In the genomic region with DNA sequence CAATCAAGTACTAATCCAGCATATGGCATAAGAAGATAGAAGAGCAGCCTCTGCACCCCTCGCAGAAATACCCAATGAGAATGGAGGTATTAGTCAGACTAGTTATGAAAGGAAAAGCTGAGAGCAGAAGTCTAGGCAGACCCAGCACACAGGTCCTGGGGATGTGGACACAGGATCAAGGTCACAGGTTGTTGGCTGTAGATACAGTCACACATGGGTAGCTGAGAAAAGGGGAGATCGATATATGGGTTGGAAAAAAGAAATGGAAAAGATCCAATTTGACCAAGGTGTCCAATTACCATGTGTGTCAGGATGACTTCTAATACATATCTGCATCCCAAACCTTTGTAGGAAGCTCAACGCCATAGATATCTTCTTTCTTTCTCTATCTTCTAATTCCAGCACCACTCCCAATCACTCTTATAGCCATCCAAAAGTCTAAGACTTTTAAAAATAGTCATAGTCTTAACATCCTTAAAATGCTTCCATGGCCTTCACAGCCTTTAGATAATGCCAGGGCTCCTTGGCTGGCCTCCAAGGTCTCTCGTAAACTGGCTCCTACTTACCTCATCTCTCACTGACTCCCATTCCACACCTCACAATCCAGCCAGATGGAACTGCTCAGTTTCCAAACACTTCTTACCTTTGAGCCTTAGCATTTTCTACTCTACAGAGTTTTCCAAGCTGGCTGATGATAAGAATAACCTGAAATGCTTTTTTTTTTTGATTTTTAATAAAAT, we compare ENCODE assay signal across 16 cellular contexts. TPM values are rescaled to one million over a fixed set of nuclear protein-coding genes. Genes with fewer than 3 reads are reported as not detected.
"Had no signal": no experiment of that assay in that cellular context is flagged by ENCODE, and none has a peak within 500 bp of the region (broad histone marks: within the 10 kb centered on the region; RNA-seq: fewer than 3 reads in every experiment).

No MANE protein-coding gene starts in this region.

- DNase-seq: activated CD4-positive, alpha-beta memory T cell treated with anti-CD3 and anti-CD28 coated beads for 36 hours; activated CD4-positive, alpha-beta T cell treated with anti-CD3 and anti-CD28 coated beads for 1 hour; activated naive CD8-positive, alpha-beta T cell treated with anti-CD3 and anti-CD28 coated beads, Interleukin-2, amount 10 ng/mL, durations not matched to agents 7 days and 5 days; activated T-cell treated with anti-CD3 and anti-CD28 coated beads, Interleukin-2, amount 50 U/mL, for 72 hours; aorta; dorsolateral prefrontal cortex; foreskin keratinocyte; immature natural killer cell; mammary epithelial cell; naive thymus-derived CD4-positive, alpha-beta T cell; spleen; stimulated activated CD4-positive, alpha-beta T cell treated with anti-CD3 and anti-CD28 coated beads, Interleukin-1b, Interleukin-23, amount 100 ng/mL, for 48 hours; T-helper 9 cell; transverse colon had no signal

- ATAC-seq: activated T-cell treated with anti-CD3 and anti-CD28 coated beads, Interleukin-2, amount 50 U/mL, for 72 hours; esophagus mucosa; foreskin keratinocyte; naive thymus-derived CD4-positive, alpha-beta T cell; stimulated activated memory B cell treated with anti-CD40 and anti-IgM and Interleukin-4, amounts not matched to agents 10 μg/mL and 1 μg/mL and 100 μg/mL, for 72 hours had no signal

- H3K4me3 ChIP-seq: dorsolateral prefrontal cortex, spleen, transverse colon had no signal

- H3K36me3 ChIP-seq: spleen, transverse colon had no signal

- H3K9me3 ChIP-seq: spleen, transverse colon had no signal

- H3K4me1 ChIP-seq: foreskin keratinocyte, spleen, transverse colon had no signal

- H3K27ac ChIP-seq: dorsolateral prefrontal cortex, foreskin keratinocyte, spleen, transverse colon had no signal

- H3K27me3 ChIP-seq: dorsolateral prefrontal cortex, foreskin keratinocyte, spleen, transverse colon had no signal

RNA-seq across cellular contexts. Expression of gene ZC3H11B, which starts 8.3 kb away (rescaled TPM):
- total RNA-seq: esophagus mucosa; mammary epithelial cell; naive thymus-derived CD4-positive, alpha-beta T cell; transverse colon had no signal
